In genomic region chr16:11218324-11218962, GRCh38 we compare ENCODE assay signal across 11 cellular contexts. TPM values are rescaled to one million over a fixed set of nuclear protein-coding genes. Genes with fewer than 3 reads are reported as not detected.
DNase-seq lines count a peak whose midpoint lies in the region; ATAC-seq and TF ChIP-seq lines count a peak whose summit lies in the region.
"Had no signal": no experiment of that assay in that cellular context is flagged by ENCODE, and none has a peak within 500 bp of the region (broad histone marks: within the 10 kb centered on the region; RNA-seq: fewer than 3 reads in every experiment).

No MANE protein-coding gene starts in this region.

- H3K36me3 ChIP-seq in KOPT-K1 (ENCODE audit: insufficient read depth, low read length) = no peaks in the 10 kb centered on the region
- no peaks in the 10 kb centered on the region for H3K36me3 ChIP-seq in mammary epithelial cell (ENCODE audit: insufficient read depth, low read length)
- H3K36me3 ChIP-seq: sigmoid colon had no signal

- H3K4me2 ChIP-seq in mammary epithelial cell (ENCODE audit: insufficient read depth, low read depth, low read length) = no peak overlapping the region

- intact Hi-C loops in Calu3 (cut with micrococcal nuclease; ENCODE audit: unreplicated experiment) = no loop called here
- intact Hi-C loops in mammary epithelial cell (cut with micrococcal nuclease) = no loop called here

- H3K79me2 ChIP-seq in mammary epithelial cell (ENCODE audit: insufficient read depth, low read length) = no peaks in the 10 kb centered on the region

- dilution Hi-C loops in mammary epithelial cell (cut with HindIII; ENCODE audit: low sequenced_read_pairs) = no loop called here

- no peak overlapping the region for H3K4me3 ChIP-seq in mammary epithelial cell (replicated peaks in 1 of 3; ENCODE audit: insufficient read depth in 1 of 3, low read depth in 2 of 3, low read length in 3 of 3)
- H3K4me3 ChIP-seq: sigmoid colon had no signal

- no peak for DNase-seq in Calu3
- no peak for DNase-seq in mammary epithelial cell
- DNase-seq in neural crest cell (ENCODE audit: low read depth, low spot score) = no peak
- DNase-seq in HEK293T (ENCODE audit: extremely low spot score) = no peak
- DNase-seq in EL = no peak
- no peak for DNase-seq in GM19238 (ENCODE audit: insufficient read length, low spot score)
- no peak for DNase-seq in naive thymus-derived CD8-positive, alpha-beta T cell
- DNase-seq: activated T-cell treated with anti-CD3 and anti-CD28 coated beads, Interleukin-2, amount 50 U/mL, for 72 hours; sigmoid colon had no signal

- H2AFZ ChIP-seq in mammary epithelial cell (ENCODE audit: low read depth, low read length) = no peak overlapping the region

- no peaks in the 10 kb centered on the region for H3K36me3 Mint-ChIP-seq in Calu3 (ENCODE audit: insufficient read depth, unreplicated experiment)
- no peaks in the 10 kb centered on the region for H3K36me3 Mint-ChIP-seq in neural crest cell (ENCODE audit: low read depth)
- peaks cover 0 to 14% (median 9%) of the 10 kb centered on the region in 3 donors for H3K36me3 Mint-ChIP-seq in naive thymus-derived CD8-positive, alpha-beta T cell

- H4K20me1 ChIP-seq in mammary epithelial cell (ENCODE audit: insufficient read depth, low read length) = no peaks in the 10 kb centered on the region

- ATAC-seq in naive thymus-derived CD8-positive, alpha-beta T cell = no peak
- ATAC-seq: activated T-cell treated with anti-CD3 and anti-CD28 coated beads, Interleukin-2, amount 50 U/mL, for 72 hours had no signal

- H3K9me3 ChIP-seq in KOPT-K1 (ENCODE audit: insufficient read depth, low read length, poor library complexity, severe bottlenecking) (peaks cover 25% of the 10 kb centered on the region), mammary epithelial cell (replicated peaks; ENCODE audit: insufficient read depth, low read length) (peaks cover 13% of the 10 kb centered on the region)

- H3K27me3 Mint-ChIP-seq in Calu3 (ENCODE audit: unreplicated experiment) (no peaks in the 10 kb centered on the region), neural crest cell (ENCODE audit: low read depth) (no peaks in the 10 kb centered on the region)
- H3K27me3 Mint-ChIP-seq in naive thymus-derived CD8-positive, alpha-beta T cell = no peaks in the 10 kb centered on the region

- H3K4me1 ChIP-seq in mammary epithelial cell (ENCODE audit: insufficient read depth, low read length) = peaks cover under 1% of the 10 kb centered on the region
- H3K4me1 ChIP-seq: sigmoid colon had no signal

- H3K4me3 Mint-ChIP-seq in Calu3 (ENCODE audit: low read depth, unreplicated experiment) = no peak overlapping the region
- no peak overlapping the region for H3K4me3 Mint-ChIP-seq in neural crest cell
- H3K4me3 Mint-ChIP-seq in naive thymus-derived CD8-positive, alpha-beta T cell = no peak overlapping the region
- H3K4me3 Mint-ChIP-seq: activated T-cell treated with anti-CD3 and anti-CD28 coated beads, Interleukin-2, amount 50 U/mL, for 72 hours had no signal

- no peaks in the 10 kb centered on the region for H3K27me3 ChIP-seq in mammary epithelial cell (ENCODE audit: insufficient read depth, low read length)
- H3K27me3 ChIP-seq: sigmoid colon had no signal

- H3K9ac ChIP-seq in mammary epithelial cell (ENCODE audit: insufficient read depth, low read length) = no peak overlapping the region

- H3K27ac Mint-ChIP-seq in Calu3 (ENCODE audit: unreplicated experiment) = no peak overlapping the region
- H3K27ac Mint-ChIP-seq in neural crest cell (ENCODE audit: unreplicated experiment) = no peak overlapping the region
- H3K27ac Mint-ChIP-seq in naive thymus-derived CD8-positive, alpha-beta T cell = peak overlapping the region in 2 of 10 donors; percentile 11 to 53
- H3K27ac Mint-ChIP-seq: activated T-cell treated with anti-CD3 and anti-CD28 coated beads, Interleukin-2, amount 50 U/mL, for 72 hours had no signal

- BruUV-seq in Calu3 (replicated peaks; lab: Mats Ljungman, UMichigan) (no TSS peak), mammary epithelial cell (replicated peaks; lab: Mats Ljungman, UMichigan) (no TSS peak)

- H3K27ac ChIP-seq in KOPT-K1 (ENCODE audit: low read depth, low read length, poor library complexity, severe bottlenecking) (peak overlapping the region; percentile 99), mammary epithelial cell (ENCODE audit: insufficient read depth, low read depth, low read length) (no peak overlapping the region)
- H3K27ac ChIP-seq: sigmoid colon had no signal

- H3K4me1 Mint-ChIP-seq in Calu3 (ENCODE audit: low read depth, unreplicated experiment) (no peaks in the 10 kb centered on the region), neural crest cell (no peaks in the 10 kb centered on the region)
- H3K4me1 Mint-ChIP-seq in naive thymus-derived CD8-positive, alpha-beta T cell = peaks cover 6 to 25% (median 22%) of the 10 kb centered on the region in 4 donors

- CTCF ChIA-PET in Calu3 (lab: Charles Lee) (interaction anchor here (0.6 to 1.4 kb wide), 5 partner anchors 12 to 69 kb away, joined by 3 to 4 read pairs (median 3); partner anchors contain the start of gene SOCS1), mammary epithelial cell (lab: Charles Lee; ENCODE audit: low non-redundant PET) (interaction anchor here (0.6 kb wide), 1 partner anchor 89 kb away, joined by 15 read pairs; no protein-coding TSS in a partner anchor), HEK293T (lab: Yijun Ruan, JAX) (no interaction called here)

- H3K9me3 Mint-ChIP-seq in Calu3 (ENCODE audit: low read depth, unreplicated experiment) (peaks cover 5% of the 10 kb centered on the region), neural crest cell (peaks cover 13% of the 10 kb centered on the region)
- H3K9me3 Mint-ChIP-seq in naive thymus-derived CD8-positive, alpha-beta T cell = peaks cover 0 to 13% (median 5%) of the 10 kb centered on the region in 9 donors

- 43% methylated on average over 2 of the region's 2 CpGs for WGBS in mammary epithelial cell (ENCODE audit: low coverage, missing lambda C conversion rate)

- peak; percentile 64 for TF ChIP-seq CTCF in Calu3 (IDR thresholded peaks at IDR 0.05; ENCODE audit: unreplicated experiment)
- TF ChIP-seq CTCF in mammary epithelial cell (conservative IDR thresholded peaks at IDR 0.05 in 1 of 2, IDR thresholded peaks at IDR 0.05 in 1 of 2; ENCODE audit: extremely low read depth in 1 of 2, insufficient read depth in 1 of 2, low read depth in 1 of 2, low read length in 2 of 2) = peak; percentile 54 to 67
- TF ChIP-seq CTCF in neural crest cell (conservative IDR thresholded peaks at IDR 0.05) = peak; percentile 64

- in situ Hi-C loops in mammary epithelial cell (cut with MboI; ENCODE audit: low sequenced_read_pairs in 2 of 2) = no loop called here

- POLR2A ChIA-PET in HEK293T (lab: Yijun Ruan, JAX) = no interaction called here
- POLR2A ChIA-PET in naive thymus-derived CD8-positive, alpha-beta T cell (lab: Charles Lee) = interaction anchor here (0.6 to 1.3 kb wide), 4 partner anchors 15 to 38 kb away, joined by 3 to 7 read pairs (median 4); partner anchors contain the start of gene SOCS1

TF ChIP-seq in HEK293T, 16 proteins besides CTCF, POLR2A, EP300 and RAD21:
- TF ChIP-seq SP1 (IDR thresholded peaks at IDR 0.05) = no peak
- no peak for TF ChIP-seq PKNOX1 (IDR thresholded peaks at IDR 0.05)
- no peak for TF ChIP-seq HDGF (IDR thresholded peaks at IDR 0.05; ENCODE audit: borderline replicate concordance)
- TF ChIP-seq NFRKB (IDR thresholded peaks at IDR 0.05) = no peak
- TF ChIP-seq LEF1 (IDR thresholded peaks at IDR 0.05; ENCODE audit: borderline replicate concordance) = no peak
- no peak for TF ChIP-seq FOXM1 (IDR thresholded peaks at IDR 0.05; ENCODE audit: borderline replicate concordance)
- TF ChIP-seq L3MBTL2 (conservative IDR thresholded peaks at IDR 0.05) = no peak
- TF ChIP-seq BHLHE40 (IDR thresholded peaks at IDR 0.05; ENCODE audit: borderline replicate concordance) = no peak
- no peak for TF ChIP-seq ELF4 (IDR thresholded peaks at IDR 0.05)
- no peak for TF ChIP-seq FOXK2 (IDR thresholded peaks at IDR 0.05)
- no peak for TF ChIP-seq FOXA1 (IDR thresholded peaks at IDR 0.05)

RNA-seq across cellular contexts. Expression of gene SOCS1, which starts 37.6 kb away (rescaled TPM):
- total RNA-seq in Calu3 (2022) = 4.8 and 5.8 TPM in 2 replicates
- 1 to 10 TPM; 2.0 to 7.9 TPM for total RNA-seq in mammary epithelial cell
- 3.5 TPM for polyA plus RNA-seq in mammary epithelial cell
- 1.4 TPM for polyA minus RNA-seq in mammary epithelial cell
- 1.6 and 1.7 TPM in 2 replicates for total RNA-seq in neural crest cell
- total RNA-seq in naive thymus-derived CD8-positive, alpha-beta T cell = 10 to 100 TPM; 15.8 to 16.5 TPM
- polyA plus RNA-seq in naive thymus-derived CD8-positive, alpha-beta T cell = 10 to 100 TPM; 13.5 to 24.0 (median 13.5) TPM

RNA-seq across cellular contexts. Expression of gene TNP2, which starts 50.7 kb away (rescaled TPM):
- total RNA-seq in Calu3 (2022) = not detected in 2 replicates
- not detected for total RNA-seq in mammary epithelial cell
- not detected for polyA plus RNA-seq in mammary epithelial cell
- not detected for polyA minus RNA-seq in mammary epithelial cell
- total RNA-seq in neural crest cell = not detected in 2 replicates
- total RNA-seq in naive thymus-derived CD8-positive, alpha-beta T cell = not detected
- polyA plus RNA-seq in naive thymus-derived CD8-positive, alpha-beta T cell = not detected
- total RNA-seq: activated T-cell treated with anti-CD3 and anti-CD28 coated beads, Interleukin-2, amount 50 U/mL, for 72 hours; sigmoid colon; T-helper 2 cell treated with Interferon-gamma antibody and Interleukin-4, amounts not matched to agents 100 ng/mL and 5 ng/mL, for 36 hours had no signal
- polyA plus RNA-seq: sigmoid colon had no signal

RNA-seq across cellular contexts. Expression of gene PRM3, which starts 55.0 kb away (rescaled TPM):
- total RNA-seq in Calu3 (2022) (not detected in 2 replicates), mammary epithelial cell (not detected), neural crest cell (not detected in 2 replicates)
- not detected for polyA plus RNA-seq in mammary epithelial cell
- polyA minus RNA-seq in mammary epithelial cell = not detected
- total RNA-seq in naive thymus-derived CD8-positive, alpha-beta T cell = not detected
- polyA plus RNA-seq in naive thymus-derived CD8-positive, alpha-beta T cell = not detected
- total RNA-seq: activated T-cell treated with anti-CD3 and anti-CD28 coated beads, Interleukin-2, amount 50 U/mL, for 72 hours; sigmoid colon; T-helper 2 cell treated with Interferon-gamma antibody and Interleukin-4, amounts not matched to agents 100 ng/mL and 5 ng/mL, for 36 hours had no signal
- polyA plus RNA-seq: sigmoid colon had no signal

RNA-seq across cellular contexts. Expression of gene PRM2, which starts 57.8 kb away (rescaled TPM):
- total RNA-seq in Calu3 (2022) (not detected in 2 replicates), mammary epithelial cell (not detected), neural crest cell (not detected in 2 replicates)
- polyA plus RNA-seq in mammary epithelial cell = not detected
- not detected for polyA minus RNA-seq in mammary epithelial cell
- not detected for total RNA-seq in naive thymus-derived CD8-positive, alpha-beta T cell
- polyA plus RNA-seq in naive thymus-derived CD8-positive, alpha-beta T cell = not detected
- total RNA-seq: activated T-cell treated with anti-CD3 and anti-CD28 coated beads, Interleukin-2, amount 50 U/mL, for 72 hours; sigmoid colon; T-helper 2 cell treated with Interferon-gamma antibody and Interleukin-4, amounts not matched to agents 100 ng/mL and 5 ng/mL, for 36 hours had no signal
- polyA plus RNA-seq: sigmoid colon had no signal
